9 cellular contexts compared by ENCODE assay signal in genomic region chr1:200558866-200559459, GRCh38.
A peak's percentile ranks its signal among the peaks of the same experiment; 100 is the strongest.
DNase-seq lines count a peak whose midpoint lies in the region; ATAC-seq, FAIRE-seq and TF ChIP-seq lines count a peak whose summit lies in the region.
"Had no signal": no experiment of that assay in that cellular context is flagged by ENCODE, and none has a peak within 500 bp of the region (broad histone marks: within the 10 kb centered on the region; RNA-seq: fewer than 3 reads in every experiment).

No MANE protein-coding gene starts in this region.

- no peaks in the 10 kb centered on the region for H3K79me1 ChIP-seq in H1 (ENCODE audit: low read depth, low read length)

- TF ChIP-seq EP300 in H1 (IDR thresholded peaks at IDR 0.05; ENCODE audit: borderline replicate concordance in 1 of 2, low read depth in 2 of 2, low read length in 2 of 2) = no peak

- H4K20me1 ChIP-seq in H1 (replicated peaks in 1 of 2; ENCODE audit: control insufficient read depth in 1 of 2, insufficient read depth in 2 of 2, low read length in 2 of 2) = no peaks in the 10 kb centered on the region

- H4K91ac ChIP-seq in H1 (replicated peaks; ENCODE audit: insufficient read length, low read length) = no peak overlapping the region

- H3K36me3 ChIP-seq in Panc1 (ENCODE audit: control insufficient read depth, insufficient read depth, low read length) = peaks cover 17% of the 10 kb centered on the region; the same call in 1 of the 2 replicates
- peaks cover 7 to 21% (median 14%) of the 10 kb centered on the region in 4 experiments for H3K36me3 ChIP-seq in H1 (ENCODE audit: control insufficient read depth in 2 of 4, insufficient read depth in 4 of 4, low read length in 3 of 4)

- TF ChIP-seq CTCF in HFF-Myc (IDR thresholded peaks at IDR 0.05; ENCODE audit: low read depth, low read length, missing control alignments) = peak; percentile 50
- TF ChIP-seq CTCF in Panc1 (IDR thresholded peaks at IDR 0.05) = peak; percentile 75; the same call in 1 of the 2 replicates
- peak in 2 of 3 experiments; percentile 49 to 69; a peak in 2 of 4 replicates for TF ChIP-seq CTCF in H1 (IDR thresholded peaks at IDR 0.05; ENCODE audit: control extremely low read depth in 1 of 3, insufficient read depth in 1 of 3, low read depth in 1 of 3, low read length in 3 of 3)
- TF ChIP-seq CTCF in nephron (IDR thresholded peaks at IDR 0.05; ENCODE audit: unreplicated experiment in 3 of 3) = peak; percentile 66 to 72 (median 67)

- H2AK5ac ChIP-seq in H1 (ENCODE audit: low read depth, low read length) = no peak overlapping the region

- ATAC-seq in Panc1 = peak; percentile 83
- ATAC-seq in GM19397 (IDR thresholded peaks at IDR 0.05; ENCODE audit: unreplicated experiment) = no peak
- ATAC-seq: activated T-cell treated with anti-CD3 and anti-CD28 coated beads, Interleukin-2, amount 50 U/mL, for 72 hours had no signal

- H3K4me1 ChIP-seq in Panc1 (ENCODE audit: control insufficient read depth, insufficient read depth, low read length) (no peaks in the 10 kb centered on the region), H1 (replicated peaks in 1 of 4; ENCODE audit: control insufficient read depth in 3 of 4, insufficient read depth in 4 of 4, low read length in 3 of 4) (peaks cover 0 to 4% (median 1%) of the 10 kb centered on the region in 4 experiments; a peak in 2 of 7 replicates)

- no peaks in the 10 kb centered on the region; the same call in 1 of the 2 replicates for H3K23me2 ChIP-seq in H1 (ENCODE audit: low read depth, low read length)

- no peaks in the 10 kb centered on the region for H3K9me3 ChIP-seq in Panc1 (ENCODE audit: control insufficient read depth, insufficient read depth, low read depth, low read length)
- H3K9me3 ChIP-seq in H1 (ENCODE audit: insufficient read depth in 2 of 2, low read depth in 1 of 2, low read length in 1 of 2) = no peaks in the 10 kb centered on the region

- no peak overlapping the region for H2AFZ ChIP-seq in H1 (ENCODE audit: low read length)

- peak; percentile 57 for FAIRE-seq in H1 (lab: Jason Lieb, UNC)

- POLR2A ChIA-PET in Panc1 (lab: Charles Lee) = no interaction called here
- POLR2A ChIA-PET in H1 (lab: Charles Lee; ENCODE audit: partially characterized antibody) = no interaction called here

- no peak overlapping the region for H3K14ac ChIP-seq in H1 (ENCODE audit: insufficient read length)

- H3K27ac ChIP-seq in Panc1 (ENCODE audit: low read length) (no peak overlapping the region), H1 (ENCODE audit: low read depth, low read length) (no peak overlapping the region)

- H3K4me3 ChIP-seq in HFF-Myc (replicated peaks; ENCODE audit: low read depth, low read length) = no peak overlapping the region
- no peak overlapping the region for H3K4me3 ChIP-seq in Panc1 (ENCODE audit: low read depth in 2 of 2, low read length in 2 of 2)
- H3K4me3 ChIP-seq in H1 (ENCODE audit: extremely low read depth in 1 of 4, insufficient read depth in 2 of 4, low read depth in 3 of 4, low read length in 4 of 4) = no peak overlapping the region

- CTCF ChIA-PET in Panc1 (lab: Charles Lee) = interaction anchor here (0.6 to 1.1 kb wide), 6 partner anchors 15 to 385 kb away, joined by 3 to 14 read pairs (median 4); no protein-coding TSS in a partner anchor
- CTCF ChIA-PET in H1 (lab: Charles Lee; ENCODE audit: partially characterized antibody) = interaction anchor here (0.6 to 5.5 kb wide), 22 partner anchors 9 to 298 kb away, joined by 3 to 36 read pairs (median 3); no protein-coding TSS in a partner anchor

- H3K27me3 ChIP-seq in Panc1 (ENCODE audit: control insufficient read depth, insufficient read depth, low read length) = no peaks in the 10 kb centered on the region
- H3K27me3 ChIP-seq in H1 (replicated peaks in 1 of 4; ENCODE audit: control insufficient read depth in 3 of 4, extremely low read depth in 1 of 4, insufficient read depth in 3 of 4, low read length in 3 of 4) = no peaks in the 10 kb centered on the region

- peak; percentile 62 to 66 for TF ChIP-seq RAD21 in H1 (IDR thresholded peaks at IDR 0.05 in 1 of 2, conservative IDR thresholded peaks at IDR 0.05 in 1 of 2; ENCODE audit: low read depth in 2 of 2, low read length in 2 of 2)

- H2BK20ac ChIP-seq in H1 (ENCODE audit: low read length) = no peak overlapping the region

- DNase-seq in NCI-H510A treated with DMSO at 0.1 percent for 48 hours (lab: John Stamatoyannopoulos, UW) (peak; percentile 50), NCI-H510A (lab: John Stamatoyannopoulos, UW) (no peak), HFF-Myc (ENCODE audit: extremely low read depth, low read depth) (peak; percentile 38), Panc1 (ENCODE audit: low read depth, low spot score) (peak; percentile 38), H1 (ENCODE audit: low read depth in 1 of 2, low spot score in 2 of 2) (no peak), COR-L47 (lab: John Stamatoyannopoulos, UW) (no peak)

- H2BK5ac ChIP-seq in H1 (ENCODE audit: low read depth, low read length) = no peak overlapping the region

- BruUV-seq in Panc1 (replicated peaks; lab: Mats Ljungman, UMichigan) = no TSS peak

- no peaks in the 10 kb centered on the region for H3K27me3 Mint-ChIP-seq in nephron (ENCODE audit: low read depth)

- H4K5ac ChIP-seq in H1 (ENCODE audit: insufficient read length, low read depth, low read length) = no peak overlapping the region

- H3K36me3 Mint-ChIP-seq in nephron (ENCODE audit: low read depth) = peaks cover 5% of the 10 kb centered on the region

- H4K8ac ChIP-seq in H1 (ENCODE audit: extremely low read depth, insufficient read depth, low read length) = no peak overlapping the region

- no peak overlapping the region for H3K4me2 ChIP-seq in H1 (ENCODE audit: insufficient read depth in 1 of 2, low read depth in 2 of 2, low read length in 2 of 2)

- no peak overlapping the region for H2BK120ac ChIP-seq in H1 (replicated peaks; ENCODE audit: low read depth, low read length)

- no peak overlapping the region for H2BK15ac ChIP-seq in H1 (ENCODE audit: low read length)

- H3K4me1 Mint-ChIP-seq in nephron = no peaks in the 10 kb centered on the region

- H3K23ac ChIP-seq in H1 (ENCODE audit: insufficient read length) = no peak overlapping the region

- H2BK12ac ChIP-seq in H1 (ENCODE audit: low read depth, low read length) = no peak overlapping the region

- TF ChIP-seq POLR2A in H1 (IDR thresholded peaks at IDR 0.05; ENCODE audit: control extremely low read depth in 1 of 2, low read depth in 2 of 2, low read length in 2 of 2) = no peak

- no peaks in the 10 kb centered on the region for H3K9me3 Mint-ChIP-seq in nephron
- H3K9me3 Mint-ChIP-seq: activated T-cell treated with anti-CD3 and anti-CD28 coated beads, Interleukin-2, amount 50 U/mL, for 72 hours had no signal

- intact Hi-C loops in Panc1 (cut with micrococcal nuclease; ENCODE audit: unreplicated experiment) = no loop called here

- 57% methylated on average over 2 of the region's 2 CpGs; no CpG with 5 or more reads in 1 of the 2 experiments for WGBS in H1 (ENCODE audit: extremely low coverage in 1 of 2, insufficient coverage in 1 of 2, insufficient read length in 1 of 2, insufficient replicate concordance in 2 of 2, low coverage in 1 of 2, low lambda C conversion rate in 2 of 2, missing lambda C conversion rate in 1 of 2), 2 experiments

- in situ Hi-C loops in Panc1 (cut with HindIII; ENCODE audit: low pct_unique_long_range_greater_than_20kb, low sequenced_read_pairs) = no loop called here

- no peak overlapping the region for H3K27ac Mint-ChIP-seq in nephron
- H3K27ac Mint-ChIP-seq: activated T-cell treated with anti-CD3 and anti-CD28 coated beads, Interleukin-2, amount 50 U/mL, for 72 hours had no signal

- no peak overlapping the region for H3K4ac ChIP-seq in H1 (replicated peaks; ENCODE audit: insufficient read length, low read depth, low read length)

- H3K56ac ChIP-seq in H1 (replicated peaks; ENCODE audit: insufficient read length, low read depth, low read length) = no peak overlapping the region

- no peak overlapping the region for H3K4me3 Mint-ChIP-seq in nephron
- H3K4me3 Mint-ChIP-seq: activated T-cell treated with anti-CD3 and anti-CD28 coated beads, Interleukin-2, amount 50 U/mL, for 72 hours had no signal

- H3K18ac ChIP-seq in H1 (ENCODE audit: extremely low read depth, low read length) = no peak overlapping the region

- no peaks in the 10 kb centered on the region for H3K79me2 ChIP-seq in H1 (ENCODE audit: control insufficient read depth in 1 of 2, insufficient read depth in 2 of 2, low read length in 2 of 2)

- no peak overlapping the region for H3K9ac ChIP-seq in H1 (replicated peaks in 1 of 4; ENCODE audit: extremely low read depth in 1 of 4, low read depth in 3 of 4, low read length in 3 of 4)

TF ChIP-seq in H1, 55 proteins besides CTCF, POLR2A, EP300 and RAD21 (continues in another document):
- TF ChIP-seq USF2 (IDR thresholded peaks at IDR 0.05; ENCODE audit: low read length) = no peak
- TF ChIP-seq BCL11A (IDR thresholded peaks at IDR 0.05; ENCODE audit: low read depth in 2 of 2, low read length in 2 of 2) = no peak
- no peak for TF ChIP-seq SRF (IDR thresholded peaks at IDR 0.05; ENCODE audit: low read depth, low read length)
- TF ChIP-seq JUND (IDR thresholded peaks at IDR 0.05; ENCODE audit: low read length) = no peak
- TF ChIP-seq CREB1 (IDR thresholded peaks at IDR 0.05) = no peak
- no peak for TF ChIP-seq POLR2AphosphoS5 (IDR thresholded peaks at IDR 0.05; ENCODE audit: low read depth, low read length)
- no peak for TF ChIP-seq EZH2 (IDR thresholded peaks at IDR 0.05; ENCODE audit: low read depth, low read length, severe bottlenecking)
- TF ChIP-seq KDM1A (IDR thresholded peaks at IDR 0.05; ENCODE audit: borderline replicate concordance, low read length) = no peak
- TF ChIP-seq MAFK (IDR thresholded peaks at IDR 0.05; ENCODE audit: low read depth, low read length) = no peak
- no peak for TF ChIP-seq HDAC2 (IDR thresholded peaks at IDR 0.05; ENCODE audit: borderline replicate concordance in 1 of 2, low read depth in 2 of 2, low read length in 2 of 2)
- TF ChIP-seq KDM5A (IDR thresholded peaks at IDR 0.05; ENCODE audit: low read length) = no peak
- TF ChIP-seq SP1 (IDR thresholded peaks at IDR 0.05; ENCODE audit: low read depth, low read length) = no peak
- TF ChIP-seq CTBP2 (IDR thresholded peaks at IDR 0.05; ENCODE audit: borderline replicate concordance, insufficient read depth, insufficient read length, low read length) = no peak
- TF ChIP-seq ZNF274 (IDR thresholded peaks at IDR 0.05; ENCODE audit: borderline replicate concordance, extremely low read depth, low read length) = no peak
- no peak for TF ChIP-seq BRCA1 (IDR thresholded peaks at IDR 0.05; ENCODE audit: low read depth, low read length)
- TF ChIP-seq SUZ12 (IDR thresholded peaks at IDR 0.05; ENCODE audit: low read length) = no peak
- no peak for TF ChIP-seq SP2 (IDR thresholded peaks at IDR 0.05; ENCODE audit: low read length)

Comparison
In these comparisons a context has a peak if more than half of its experiments do, and no peak if none do; other contexts are left out.
1. DNase-seq: peak in NCI-H510A treated with DMSO at 0.1 percent for 48 hours (single experiment), HFF-Myc (single experiment) and Panc1 (single experiment); none in NCI-H510A (single experiment), H1 (0 of 2) and COR-L47 (single experiment).
2. Peak in every context shown above with its lines, with median percentiles within 50 percentile points of each other: CTCF ChIP-seq.